ENCODE assay signal across 19 cellular contexts in the genomic region with DNA sequence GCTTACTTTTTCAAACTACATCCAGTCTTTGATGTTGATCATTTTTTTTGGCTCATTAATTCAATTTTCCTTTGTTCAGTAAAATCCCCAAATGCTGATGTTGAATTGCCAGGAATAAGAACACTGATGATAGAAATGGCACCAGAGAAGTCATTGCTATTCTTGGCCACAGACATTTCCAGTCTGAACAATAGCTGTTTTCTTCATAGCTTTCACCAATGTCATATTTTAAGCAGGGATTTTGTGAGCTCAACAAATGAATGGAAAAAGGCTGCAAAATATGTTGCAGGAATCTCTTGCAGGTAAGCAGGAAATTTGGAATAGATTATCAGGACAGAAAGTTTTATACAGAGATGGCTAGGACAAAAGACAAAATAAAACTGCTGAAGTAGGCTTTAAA. TPM values are rescaled to one million over a fixed set of nuclear protein-coding genes. Genes with fewer than 3 reads are reported as not detected.
A peak's percentile ranks its signal among the peaks of the same experiment; 100 is the strongest.
DNase-seq lines count a peak whose midpoint lies in the region; ATAC-seq, FAIRE-seq and TF ChIP-seq lines count a peak whose summit lies in the region.
"Had no signal": no experiment of that assay in that cellular context is flagged by ENCODE, and none has a peak within 500 bp of the region (broad histone marks: within the 10 kb centered on the region; RNA-seq: fewer than 3 reads in every experiment).

No MANE protein-coding gene starts in this region.

- H3K9me3 ChIP-seq in endothelial cell of umbilical vein (replicated peaks; ENCODE audit: control insufficient read depth, insufficient read depth, low read length) (no peaks in the 10 kb centered on the region), adrenal gland (replicated peaks in 1 of 3) (no peaks in the 10 kb centered on the region)

- peak; percentile 54 for DNase-seq in NCI-H446 treated with DMSO at 0.1 percent for 48 hours (lab: John Stamatoyannopoulos, UW)
- DNase-seq in endothelial cell of umbilical vein (ENCODE audit: low read depth, low spot score), result peak; percentile 86
- peak; percentile 22 for DNase-seq in midbrain (lab: John Stamatoyannopoulos, UW)
- DNase-seq in pulmonary artery endothelial cell (ENCODE audit: low read depth, low spot score), result peak; percentile 30
- no peak for DNase-seq in HuH-7 (ENCODE audit: low spot score)
- DNase-seq in stimulated activated CD8-positive, alpha-beta memory T cell treated with anti-CD3 and anti-CD28 coated beads, Interleukin-4, amount 100 ng/mL, for 48 hours, result no peak
- no peak for DNase-seq in adrenal gland
- DNase-seq: CD8-positive, alpha-beta T cell; COR-L47; DMS153; EL had no signal

- no peak overlapping the region for H3K27ac ChIP-seq in endothelial cell of umbilical vein (ENCODE audit: insufficient read depth, low read depth, low read length)
- no peak overlapping the region for H3K27ac ChIP-seq in adrenal gland
- H3K27ac ChIP-seq: 22Rv1 had no signal

- TF ChIP-seq CTCF in endothelial cell of umbilical vein (IDR thresholded peaks at IDR 0.05; ENCODE audit: extremely low read depth in 1 of 2, insufficient read depth in 1 of 2, low read depth in 1 of 2, low read length in 2 of 2) (no peak), adrenal gland (IDR thresholded peaks at IDR 0.05) (no peak)

- POLR2A ChIA-PET in endothelial cell of umbilical vein (lab: Charles Lee), result no interaction called here

- H3K4me3 ChIP-seq in endothelial cell of umbilical vein (replicated peaks in 1 of 3; ENCODE audit: insufficient read depth in 1 of 3, low read depth in 1 of 3, low read length in 3 of 3) (no peak overlapping the region), adrenal gland (no peak overlapping the region)
- H3K4me3 ChIP-seq: HAP-1 had no signal

- FAIRE-seq in endothelial cell of umbilical vein (lab: Jason Lieb, UNC), result no peak
- FAIRE-seq: D721Med, G401.6, GM12891, H1 had no signal

- no TSS peak for BruUV-seq in endothelial cell of umbilical vein (replicated peaks; lab: Mats Ljungman, UMichigan)

- ATAC-seq in GM21529 (IDR thresholded peaks at IDR 0.05; ENCODE audit: unreplicated experiment), result no peak
- ATAC-seq: CD8-positive, alpha-beta T cell had no signal

- CTCF ChIA-PET in endothelial cell of umbilical vein (lab: Charles Lee), result interaction anchor here (1.0 to 2.7 kb wide), 5 partner anchors 10 to 560 kb away, joined by 3 to 28 read pairs (median 10); no protein-coding TSS in a partner anchor

- H3K79me2 ChIP-seq in endothelial cell of umbilical vein (ENCODE audit: control insufficient read depth, insufficient read depth, low read length), result no peaks in the 10 kb centered on the region

- intact Hi-C loops in endothelial cell of umbilical vein (cut with micrococcal nuclease) (no loop called here), adrenal gland (cut with DNase I) (no loop called here)

- H3K9me1 ChIP-seq in endothelial cell of umbilical vein (replicated peaks; ENCODE audit: control insufficient read depth, extremely low read depth, insufficient read depth, low read length), result no peaks in the 10 kb centered on the region

- H3K27me3 ChIP-seq in endothelial cell of umbilical vein (ENCODE audit: control insufficient read depth in 2 of 2, insufficient read depth in 2 of 2, low read length in 2 of 2) (no peaks in the 10 kb centered on the region), adrenal gland (no peaks in the 10 kb centered on the region)

- no peak overlapping the region for H3K4me2 ChIP-seq in endothelial cell of umbilical vein (ENCODE audit: insufficient read depth, low read length)

- no peaks in the 10 kb centered on the region for H4K20me1 ChIP-seq in endothelial cell of umbilical vein (replicated peaks; ENCODE audit: control insufficient read depth, extremely low read depth, insufficient read depth, low read length)

- H3K36me3 ChIP-seq in endothelial cell of umbilical vein (ENCODE audit: control insufficient read depth in 2 of 2, extremely low read depth in 1 of 2, insufficient read depth in 2 of 2, low read length in 2 of 2) (no peaks in the 10 kb centered on the region), adrenal gland (replicated peaks in 1 of 2) (no peaks in the 10 kb centered on the region)
- H3K36me3 ChIP-seq: HAP-1 had no signal

- TF ChIP-seq POLR2A in endothelial cell of umbilical vein (IDR thresholded peaks at IDR 0.05; ENCODE audit: low read depth, low read length), result no peak
- TF ChIP-seq POLR2A in adrenal gland (IDR thresholded peaks at IDR 0.05), result no peak

- dilution Hi-C loops in endothelial cell of umbilical vein (cut with MboI; ENCODE audit: extremely low pct_ligation_motif_present, low sequenced_read_pairs), result no loop called here

- no peak overlapping the region for H3K9ac ChIP-seq in endothelial cell of umbilical vein (replicated peaks; ENCODE audit: extremely low read depth, insufficient read depth, low read length)

- H3K4me1 ChIP-seq in endothelial cell of umbilical vein (ENCODE audit: control insufficient read depth, extremely low read depth, insufficient read depth, low read length) (no peaks in the 10 kb centered on the region), adrenal gland (replicated peaks in 1 of 2) (no peaks in the 10 kb centered on the region)

- H2AFZ ChIP-seq in endothelial cell of umbilical vein (ENCODE audit: low read depth, low read length), result no peak overlapping the region

TF ChIP-seq in endothelial cell of umbilical vein, 7 proteins besides CTCF, POLR2A, EP300 and RAD21:
- TF ChIP-seq EZH2 (IDR thresholded peaks at IDR 0.05; ENCODE audit: borderline replicate concordance, low read depth, low read length, severe bottlenecking) (no peak), MAX (IDR thresholded peaks at IDR 0.05; ENCODE audit: insufficient read depth, insufficient read length) (no peak), POLR2AphosphoS5 (IDR thresholded peaks at IDR 0.05; ENCODE audit: insufficient read depth, low read depth, low read length) (no peak), GATA2 (IDR thresholded peaks at IDR 0.05; ENCODE audit: insufficient read depth, insufficient read length, low read depth, low read length) (no peak), FOS (IDR thresholded peaks at IDR 0.05; ENCODE audit: borderline replicate concordance, insufficient read depth, low read length) (no peak), MYC (IDR thresholded peaks at IDR 0.05; ENCODE audit: low read depth, low read length) (no peak), JUN (IDR thresholded peaks at IDR 0.05; ENCODE audit: borderline replicate concordance, insufficient read depth, insufficient read length, low read depth) (no peak)

RNA-seq across cellular contexts. Expression of gene GLRB, which starts 40.5 kb away (rescaled TPM):
- total RNA-seq in endothelial cell of umbilical vein, result 5.7 and 6.2 TPM in 2 replicates
- 3.6 and 3.8 TPM in 2 replicates for polyA plus RNA-seq in endothelial cell of umbilical vein
- polyA plus RNA-seq in endothelial cell of umbilical vein (2011; cell fraction: cytosol; rRNA removed), result 3.6 and 4.1 TPM in 2 replicates
- polyA plus RNA-seq in endothelial cell of umbilical vein (2011; cell fraction: nucleus; rRNA removed), result 4.7 and 5.0 TPM in 2 replicates
- 2.0 and 4.2 TPM in 2 replicates for polyA plus RNA-seq in endothelial cell of umbilical vein (2012)
- polyA minus RNA-seq in endothelial cell of umbilical vein, result 4.7 and 5.2 TPM in 2 replicates
- polyA minus RNA-seq in endothelial cell of umbilical vein (2011; cell fraction: cytosol; rRNA and poly(A)+ RNA removed), result not detected
- 5.2 and 10.1 TPM in 2 replicates for polyA minus RNA-seq in endothelial cell of umbilical vein (2011; cell fraction: nucleus; rRNA and poly(A)+ RNA removed)
- total RNA-seq in pulmonary artery endothelial cell, result 4.3 and 4.8 TPM in 2 replicates
- total RNA-seq in adrenal gland, result 10 to 100 TPM in 2 of 8 donors, 1 to 10 TPM in 6; 3.1 to 12.7 (median 7.1) TPM
- polyA plus RNA-seq in adrenal gland, result 1 to 10 TPM; 1.7 to 6.2 (median 1.9) TPM
- total RNA-seq: CD8-positive, alpha-beta T cell had no signal
- polyA plus RNA-seq: CD14-positive monocyte had no signal

Comparison
In these comparisons a context has a peak if more than half of its experiments do, and no peak if none do; other contexts are left out.
1. DNase-seq: peak in NCI-H446 treated with DMSO at 0.1 percent for 48 hours (single experiment), endothelial cell of umbilical vein (single experiment), midbrain (single experiment) and pulmonary artery endothelial cell (single experiment); none in HuH-7 (single experiment), stimulated activated CD8-positive, alpha-beta memory T cell treated with anti-CD3 and anti-CD28 coated beads, Interleukin-4, amount 100 ng/mL, for 48 hours (single experiment) and adrenal gland (0 of 7).